19 cellular contexts compared by ENCODE assay signal in the genomic region with DNA sequence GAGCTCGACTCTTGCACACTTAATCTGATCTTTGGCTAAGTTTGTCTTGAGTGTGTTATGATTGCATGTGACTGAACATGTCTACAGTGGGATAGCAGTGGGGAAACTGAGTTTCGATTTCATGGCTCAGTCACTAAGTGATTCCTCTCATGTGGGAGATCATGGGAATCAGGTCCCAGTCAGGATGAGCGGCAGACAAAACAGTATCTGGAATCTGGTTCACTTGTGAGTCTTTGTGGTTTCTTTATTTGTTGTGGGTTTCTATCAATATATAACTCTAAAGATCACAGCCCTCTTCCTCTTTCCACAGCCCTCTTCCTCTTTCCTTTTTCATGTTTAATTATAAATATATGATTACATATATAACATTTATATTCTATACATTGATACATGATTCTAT.
"Had no signal": no experiment of that assay in that cellular context is flagged by ENCODE, and none has a peak within 500 bp of the region (broad histone marks: within the 10 kb centered on the region; RNA-seq: fewer than 3 reads in every experiment).

No MANE protein-coding gene starts in this region.

- H3K9me3 ChIP-seq: colonic mucosa, thoracic aorta, upper lobe of left lung had no signal

- FAIRE-seq: keratinocyte had no signal

- H3K27me3 ChIP-seq: colonic mucosa, upper lobe of left lung had no signal

- H3K4me2 ChIP-seq: smooth muscle cell had no signal

- ATAC-seq: activated CD4-positive, CD25-positive, alpha-beta regulatory T cell treated with anti-CD3 and anti-CD28 coated beads, Interleukin-2, amount 50 U/mL, for 24 hours; activated CD8-positive, alpha-beta T cell treated with anti-CD3 and anti-CD28 coated beads, Interleukin-2, amount 10 ng/mL, durations not matched to agents 7 days and 5 days; activated naive CD8-positive, alpha-beta T cell treated with anti-CD3 and anti-CD28 coated beads, Interleukin-2, amount 50 U/mL, for 24 hours; left lobe of liver; sciatic nerve had no signal

- H3K36me3 ChIP-seq: colonic mucosa, thoracic aorta had no signal

- DNase-seq: activated CD4-positive, alpha-beta T cell treated with anti-CD3 and anti-CD28 coated beads, Interleukin-2, amount 10 ng/mL, durations not matched to agents 7 days and 5 days; activated CD8-positive, alpha-beta T cell treated with anti-CD3 and anti-CD28 coated beads, Interleukin-2, amount 10 ng/mL, durations not matched to agents 7 days and 5 days; activated naive CD4-positive, alpha-beta T cell treated with anti-CD3 and anti-CD28 coated beads, Interleukin-2, amount 10 ng/mL, durations not matched to agents 7 days and 5 days; activated naive CD8-positive, alpha-beta T cell treated with anti-CD3 and anti-CD28 coated beads, Interleukin-2, amount 50 U/mL, for 24 hours; activated T-cell treated with anti-CD3 and anti-CD28 coated beads, Interleukin-2, amount 50 U/mL, for 24 hours; anterior cingulate cortex; colonic mucosa; foreskin melanocyte; glutamatergic neuron; nucleus accumbens; stimulated activated CD4-positive, alpha-beta T cell treated with anti-CD3 and anti-CD28 coated beads, Interleukin-4, amount 100 ng/mL, for 1 hour; upper lobe of left lung had no signal

- H3K4me3 ChIP-seq: colonic mucosa, lung, smooth muscle cell, thoracic aorta, upper lobe of left lung had no signal

- H3K27ac ChIP-seq: colonic mucosa, thoracic aorta, upper lobe of left lung had no signal
